In genomic region chr11:95461858-95462257, GRCh38 we compare ENCODE assay signal across 25 cellular contexts.
A peak's percentile ranks its signal among the peaks of the same experiment; 100 is the strongest.
DNase-seq lines count a peak whose midpoint lies in the region; ATAC-seq and TF ChIP-seq lines count a peak whose summit lies in the region.
"Had no signal": no experiment of that assay in that cellular context is flagged by ENCODE, and none has a peak within 500 bp of the region (broad histone marks: within the 10 kb centered on the region; RNA-seq: fewer than 3 reads in every experiment).

No MANE protein-coding gene starts in this region.

- H3K27ac Mint-ChIP-seq in stimulated activated naive B cell treated with anti-CD40 and anti-IgM and Interleukin-4, amounts not matched to agents 10 μg/mL and 1 μg/mL and 100 μg/mL, for 72 hours: peak overlapping the region; percentile 86
- H3K27ac Mint-ChIP-seq: activated CD8-positive, alpha-beta memory T cell treated with anti-CD3 and anti-CD28 coated beads, Interleukin-2, amount 10 ng/mL, durations not matched to agents 7 days and 5 days; activated naive CD4-positive, alpha-beta T cell treated with anti-CD3 and anti-CD28 coated beads, Interleukin-2, amount 10 ng/mL, durations not matched to agents 7 days and 5 days; CD4-positive, alpha-beta T cell had no signal

- H3K9ac ChIP-seq in OCI-LY3 (ENCODE audit: low read length) (peak overlapping the region; percentile 32; the same call in 1 of the 2 replicates), mesendoderm (ENCODE audit: low read length) (no peak overlapping the region)

- H3K4me2 ChIP-seq in OCI-LY3 (ENCODE audit: low read length) (peak overlapping the region; percentile 48), mesendoderm (ENCODE audit: low read length) (no peak overlapping the region)

- H2BK120ac ChIP-seq in mesendoderm (ENCODE audit: low read depth, low read length): no peak overlapping the region

- no peak overlapping the region for H3K18ac ChIP-seq in mesendoderm (ENCODE audit: low read length)

- no peak overlapping the region for H3K56ac ChIP-seq in mesendoderm (ENCODE audit: low read length)

- no peak overlapping the region for H3K4ac ChIP-seq in mesendoderm (ENCODE audit: low read depth, low read length)

- intact Hi-C loops in posterior cingulate gyrus (cut with DNase I): no loop called here

- no peak overlapping the region for H2AK5ac ChIP-seq in mesendoderm (ENCODE audit: low read length)

- no peak overlapping the region for H2BK5ac ChIP-seq in mesendoderm (ENCODE audit: low read length)

- DNase-seq in SKM-1 treated with dmso at 0.1 percent for 144 hours (lab: John Stamatoyannopoulos, UW; ENCODE audit: unreplicated experiment) (peak; percentile 35), SKM-1 (lab: John Stamatoyannopoulos, UW; ENCODE audit: unreplicated experiment) (no peak), mesendoderm (no peak), LoVo (ENCODE audit: low spot score) (no peak), posterior cingulate gyrus (no peak)
- no peak for DNase-seq in stimulated activated naive B cell treated with anti-CD40 and anti-IgM and Interleukin-4, amounts not matched to agents 10 μg/mL and 1 μg/mL and 100 μg/mL, for 72 hours
- DNase-seq: 8988T; activated CD8-positive, alpha-beta memory T cell treated with anti-CD3 and anti-CD28 coated beads, Interleukin-2, amount 10 ng/mL, durations not matched to agents 7 days and 5 days; activated naive CD4-positive, alpha-beta T cell treated with anti-CD3 and anti-CD28 coated beads, Interleukin-2, amount 10 ng/mL, durations not matched to agents 7 days and 5 days; activated T-cell treated with anti-CD3 and anti-CD28 coated beads, Interleukin-2, amount 50 U/mL, for 72 hours; CD4-positive, alpha-beta T cell; effector CD4-positive, alpha-beta T cell; HCEC 1CT; left lung; naive thymus-derived CD4-positive, alpha-beta T cell; NCI-H1105; NCI-H187 treated with DMSO at 0.1 percent for 48 hours; NCI-H524 treated with DMSO at 0.1 percent for 48 hours; nucleus accumbens; SIG-M5; stomach; thyroid gland had no signal

- no peaks in the 10 kb centered on the region for H3K36me3 Mint-ChIP-seq in stimulated activated naive B cell treated with anti-CD40 and anti-IgM and Interleukin-4, amounts not matched to agents 10 μg/mL and 1 μg/mL and 100 μg/mL, for 72 hours
- H3K36me3 Mint-ChIP-seq: activated CD8-positive, alpha-beta memory T cell treated with anti-CD3 and anti-CD28 coated beads, Interleukin-2, amount 10 ng/mL, durations not matched to agents 7 days and 5 days had no signal

- H4K5ac ChIP-seq in mesendoderm (ENCODE audit: low read length): no peak overlapping the region

- H3K4me3 Mint-ChIP-seq in stimulated activated naive B cell treated with anti-CD40 and anti-IgM and Interleukin-4, amounts not matched to agents 10 μg/mL and 1 μg/mL and 100 μg/mL, for 72 hours: no peak overlapping the region
- H3K4me3 Mint-ChIP-seq: activated CD8-positive, alpha-beta memory T cell treated with anti-CD3 and anti-CD28 coated beads, Interleukin-2, amount 10 ng/mL, durations not matched to agents 7 days and 5 days; activated naive CD4-positive, alpha-beta T cell treated with anti-CD3 and anti-CD28 coated beads, Interleukin-2, amount 10 ng/mL, durations not matched to agents 7 days and 5 days; activated T-cell treated with anti-CD3 and anti-CD28 coated beads, Interleukin-2, amount 50 U/mL, for 72 hours; CD4-positive, alpha-beta T cell; naive thymus-derived CD4-positive, alpha-beta T cell had no signal

- H3K9me3 ChIP-seq in OCI-LY3 (ENCODE audit: insufficient read depth, low read length): 0 out of 2 replicates have a peak, but pooled peaks cover 3% of the 10 kb centered on the region
- H3K9me3 ChIP-seq: left lung, stomach, thyroid gland had no signal

- H3K27me3 Mint-ChIP-seq in stimulated activated naive B cell treated with anti-CD40 and anti-IgM and Interleukin-4, amounts not matched to agents 10 μg/mL and 1 μg/mL and 100 μg/mL, for 72 hours: no peaks in the 10 kb centered on the region
- H3K27me3 Mint-ChIP-seq: activated naive CD4-positive, alpha-beta T cell treated with anti-CD3 and anti-CD28 coated beads, Interleukin-2, amount 10 ng/mL, durations not matched to agents 7 days and 5 days; CD4-positive, alpha-beta T cell; naive thymus-derived CD4-positive, alpha-beta T cell had no signal

- H2AFZ ChIP-seq in OCI-LY3 (ENCODE audit: low read depth, low read length): peak overlapping the region; percentile 6; the same call in 1 of the 2 replicates

- TF ChIP-seq CTCF in OCI-LY3 (IDR thresholded peaks at IDR 0.05; ENCODE audit: low read depth, low read length): no peak

- no peaks in the 10 kb centered on the region for H3K79me1 ChIP-seq in mesendoderm (ENCODE audit: low read length)

- H3K9me3 Mint-ChIP-seq in stimulated activated naive B cell treated with anti-CD40 and anti-IgM and Interleukin-4, amounts not matched to agents 10 μg/mL and 1 μg/mL and 100 μg/mL, for 72 hours: peaks cover 0 to 2% of the 10 kb centered on the region in 2 donors
- H3K9me3 Mint-ChIP-seq: activated T-cell treated with anti-CD3 and anti-CD28 coated beads, Interleukin-2, amount 50 U/mL, for 72 hours; CD4-positive, alpha-beta T cell had no signal

- H3K27ac ChIP-seq in OCI-LY3 (ENCODE audit: low read length) (peak overlapping the region; percentile 90), mesendoderm (ENCODE audit: low read depth, low read length) (no peak overlapping the region)
- H3K27ac ChIP-seq: left lung, stomach, thyroid gland had no signal

- no peak overlapping the region for H3K23ac ChIP-seq in mesendoderm (ENCODE audit: low read length)

- H3K4me3 ChIP-seq in OCI-LY3 (ENCODE audit: low read length): no peak overlapping the region; the same call in 1 of the 2 replicates
- H3K4me3 ChIP-seq in mesendoderm (ENCODE audit: low read length): no peak overlapping the region
- H3K4me3 ChIP-seq: left lung, stomach, thyroid gland had no signal

- no peak overlapping the region for H4K8ac ChIP-seq in mesendoderm (ENCODE audit: low read depth, low read length)

- ATAC-seq in HG02885 (IDR thresholded peaks at IDR 0.05; ENCODE audit: poor library complexity, unreplicated experiment): peak; percentile 56
- ATAC-seq in stimulated activated naive B cell treated with anti-CD40 and anti-IgM and Interleukin-4, amounts not matched to agents 10 μg/mL and 1 μg/mL and 100 μg/mL, for 72 hours (replicated peaks): peak; percentile 93 to 97
- ATAC-seq: activated CD8-positive, alpha-beta memory T cell treated with anti-CD3 and anti-CD28 coated beads, Interleukin-2, amount 10 ng/mL, durations not matched to agents 7 days and 5 days; activated T-cell treated with anti-CD3 and anti-CD28 coated beads, Interleukin-2, amount 50 U/mL, for 72 hours; naive thymus-derived CD4-positive, alpha-beta T cell; Panc1 had no signal

- no peaks in the 10 kb centered on the region for H3K79me2 ChIP-seq in OCI-LY3 (ENCODE audit: low read length)
- H3K79me2 ChIP-seq in mesendoderm (ENCODE audit: control insufficient read depth, insufficient read depth, low read length): no peaks in the 10 kb centered on the region

- no peaks in the 10 kb centered on the region for H4K20me1 ChIP-seq in OCI-LY3 (ENCODE audit: insufficient read depth, low read length)

- H3K4me1 ChIP-seq in OCI-LY3 (ENCODE audit: low read length) (peaks cover 45% of the 10 kb centered on the region), mesendoderm (ENCODE audit: control insufficient read depth, low read depth, low read length) (no peaks in the 10 kb centered on the region)
- H3K4me1 ChIP-seq: thyroid gland had no signal

- H3K36me3 ChIP-seq in OCI-LY3 (replicated peaks; ENCODE audit: low read depth, low read length) (peaks cover 7% of the 10 kb centered on the region), mesendoderm (ENCODE audit: control insufficient read depth, insufficient read depth, low read length) (no peaks in the 10 kb centered on the region)
- H3K36me3 ChIP-seq: left lung, stomach, thyroid gland had no signal

- H3K4me1 Mint-ChIP-seq in stimulated activated naive B cell treated with anti-CD40 and anti-IgM and Interleukin-4, amounts not matched to agents 10 μg/mL and 1 μg/mL and 100 μg/mL, for 72 hours: peaks cover 11 to 19% of the 10 kb centered on the region in 2 donors
- H3K4me1 Mint-ChIP-seq: activated CD8-positive, alpha-beta memory T cell treated with anti-CD3 and anti-CD28 coated beads, Interleukin-2, amount 10 ng/mL, durations not matched to agents 7 days and 5 days; activated naive CD4-positive, alpha-beta T cell treated with anti-CD3 and anti-CD28 coated beads, Interleukin-2, amount 10 ng/mL, durations not matched to agents 7 days and 5 days had no signal

- H2BK15ac ChIP-seq in mesendoderm (replicated peaks; ENCODE audit: low read depth): no peak overlapping the region

- H3K27me3 ChIP-seq in OCI-LY3 (ENCODE audit: low read depth, low read length): no peaks in the 10 kb centered on the region
- H3K27me3 ChIP-seq in mesendoderm (ENCODE audit: insufficient read depth, low read length, poor library complexity): no peaks in the 10 kb centered on the region
- H3K27me3 ChIP-seq: left lung, stomach, thyroid gland had no signal
